34 cellular contexts compared by ENCODE assay signal in genomic region chr14:48456051-48456450, GRCh38.
"Had no signal": no experiment of that assay in that cellular context is flagged by ENCODE, and none has a peak within 500 bp of the region (broad histone marks: within the 10 kb centered on the region; RNA-seq: fewer than 3 reads in every experiment).

No MANE protein-coding gene starts in this region.

- H3K36me3 ChIP-seq: MG63 had no signal

- H3K9me3 ChIP-seq: MG63 had no signal

- H3K27me3 ChIP-seq: MG63 had no signal

- H3K4me3 ChIP-seq: MG63 had no signal

- H3K27ac ChIP-seq: KMS-11 had no signal

- DNase-seq: Karpas-422, Kasumi-1, MG63, MM.1S, MV-4-11, NCI-H1048, NCI-H1092, NCI-H1092 treated with DMSO at 0.1 percent for 48 hours, NCI-H1105, NCI-H1105 treated with DMSO at 0.1 percent for 48 hours, NCI-H1417, NCI-H1417 treated with DMSO at 0.1 percent for 48 hours, NCI-H1436, NCI-H1436 treated with DMSO at 0.1 percent for 48 hours, NCI-H146, NCI-H1694, NCI-H1694 treated with DMSO at 0.1 percent for 48 hours, NCI-H187, NCI-H187 treated with DMSO at 0.1 percent for 48 hours, NCI-H1930, NCI-H2029, NCI-H2029 treated with DMSO at 0.1 percent for 48 hours, NCI-H2081, NCI-H2081 treated with DMSO at 0.1 percent for 48 hours, NCI-H2107, NCI-H2171, NCI-H2171 treated with DMSO at 0.1 percent for 48 hours, NCI-H2227 treated with DMSO at 0.1 percent for 48 hours, NCI-H226, NCI-H345, NCI-H446, NCI-H446 treated with DMSO at 0.1 percent for 48 hours, NCI-H510A had no signal
